In genomic region chr5:139711067-139711851, GRCh38 we compare ENCODE assay signal across 8 cellular contexts.
DNase-seq lines count a peak whose midpoint lies in the region; ATAC-seq lines count a peak whose summit lies in the region.

No MANE protein-coding gene starts in this region.

- H3K9me3 ChIP-seq in HUES48 (ENCODE audit: control insufficient read depth, insufficient read depth, low read length), result no peaks in the 10 kb centered on the region

- peak; percentile 39 for ATAC-seq in left ventricle myocardium superior
- no peak for ATAC-seq in HG02870 (IDR thresholded peaks at IDR 0.05; ENCODE audit: unreplicated experiment)
- ATAC-seq in GM18502 (IDR thresholded peaks at IDR 0.05; ENCODE audit: poor library complexity, unreplicated experiment), result no peak

- in situ Hi-C loops in G401 (cut with HindIII; ENCODE audit: low sequenced_read_pairs), result loop anchor here (5.0 kb wide), 1 partner anchor 79 kb away; no protein-coding TSS in a partner anchor
- in situ Hi-C loops in SK-MEL-5 (cut with HindIII; ENCODE audit: low pct_unique_long_range_greater_than_20kb, low sequenced_read_pairs), result no loop called here

- intact Hi-C loops in left ventricle myocardium superior (cut with micrococcal nuclease), result no loop called here

- peak; percentile 78 for DNase-seq in G401 (ENCODE audit: low spot score)
- DNase-seq in SK-MEL-5 (ENCODE audit: low read depth, low spot score), result peak; percentile 34
- DNase-seq in activated naive CD8-positive, alpha-beta T cell treated with anti-CD3 and anti-CD28 coated beads, Interleukin-2, amount 50 U/mL, for 16 hours (ENCODE audit: low read depth, low spot score), result peak; percentile 33
- peak; percentile 62 for DNase-seq in left ventricle myocardium superior
- DNase-seq in putamen (ENCODE audit: low spot score), result peak; percentile 77

- no peaks in the 10 kb centered on the region for H3K36me3 ChIP-seq in HUES48 (ENCODE audit: control insufficient read depth, insufficient read depth, low read length)

- H3K27ac ChIP-seq in HUES48 (ENCODE audit: low read depth, low read length), result peak overlapping the region; percentile 91

- H3K4me1 ChIP-seq in HUES48 (ENCODE audit: control insufficient read depth, insufficient read depth, low read length), result peaks cover 31% of the 10 kb centered on the region

- H3K9ac ChIP-seq in HUES48 (ENCODE audit: low read depth, low read length), result peak overlapping the region; percentile 46; the same call in 1 of the 2 replicates

- peaks cover 16% of the 10 kb centered on the region for H3K27me3 ChIP-seq in HUES48 (ENCODE audit: control insufficient read depth, insufficient read depth, low read length)

- peak overlapping the region; percentile 60 for H3K4me3 ChIP-seq in HUES48 (ENCODE audit: low read depth, low read length)
